ENCODE assay signal across 2 cellular contexts in genomic region chr1:227718932-227719331, GRCh38.
TF ChIP-seq lines count a peak whose summit lies in the region.

No MANE protein-coding gene starts in this region.

TF ChIP-seq in HEK293, 187 proteins besides CTCF, POLR2A, EP300 and RAD21:
- TF ChIP-seq PRDM4 (tag by site-specific recombination; IDR thresholded peaks at IDR 0.05), result no peak
- no peak for TF ChIP-seq ZNF274 (IDR thresholded peaks at IDR 0.05; ENCODE audit: low read length)
- peak; percentile 69; the same call in 1 of the 2 replicates for TF ChIP-seq ZNF274 (tag by site-specific recombination; IDR thresholded peaks at IDR 0.05; ENCODE audit: borderline replicate concordance)
TF ChIP-seq in HEK293: peak in this region for 1.

TF ChIP-seq in K562, 482 proteins besides CTCF, POLR2A, EP300 and RAD21 (continued from another document):
- TF ChIP-seq DEAF1 (CRISPR knock-in tag; IDR thresholded peaks at IDR 0.05) (no peak), POLR2G (IDR thresholded peaks at IDR 0.05; ENCODE audit: low read depth, low read length) (no peak), ARHGAP35 (IDR thresholded peaks at IDR 0.05; ENCODE audit: partially characterized antibody) (no peak), ZNF274 (IDR thresholded peaks at IDR 0.05; ENCODE audit: borderline replicate concordance, low read depth, low read length) (0 out of 2 replicates have a peak, but pooled peaks have one; percentile 29), HDAC2 (IDR thresholded peaks at IDR 0.05) (no peak), CBX8 (IDR thresholded peaks at IDR 0.05; ENCODE audit: borderline replicate concordance, extremely low read depth, low read depth, low read length, poor library complexity, severe bottlenecking) (no peak), XRCC4 (IDR thresholded peaks at IDR 0.05; ENCODE audit: extremely low read depth, insufficient read depth, insufficient read length) (no peak), ZNF830 (CRISPR knock-in tag; IDR thresholded peaks at IDR 0.05) (no peak), TRIM28 (IDR thresholded peaks at IDR 0.05) (peak; percentile 85)
